In genomic region chr12:110424237-110424636, GRCh38 we compare ENCODE assay signal across 16 cellular contexts. TPM values are rescaled to one million over a fixed set of nuclear protein-coding genes. Genes with fewer than 3 reads are reported as not detected.
DNase-seq lines count a peak whose midpoint lies in the region; ATAC-seq, FAIRE-seq and TF ChIP-seq lines count a peak whose summit lies in the region.
"Had no signal": no experiment of that assay in that cellular context is flagged by ENCODE, and none has a peak within 500 bp of the region (broad histone marks: within the 10 kb centered on the region; RNA-seq: fewer than 3 reads in every experiment).

No MANE protein-coding gene starts in this region.

- H3K9ac ChIP-seq in mesendoderm (ENCODE audit: low read length), result no peak overlapping the region

- H3K27me3 ChIP-seq in mesendoderm (ENCODE audit: insufficient read depth, low read length, poor library complexity), result no peaks in the 10 kb centered on the region
- H3K27me3 ChIP-seq: BE2C had no signal

- H2BK120ac ChIP-seq in mesendoderm (ENCODE audit: low read depth, low read length), result no peak overlapping the region

- no peaks in the 10 kb centered on the region for H3K9me3 Mint-ChIP-seq in CD14-positive monocyte
- H3K9me3 Mint-ChIP-seq: CD8-positive, alpha-beta T cell had no signal

- TF ChIP-seq POLR2A in H54 (IDR thresholded peaks at IDR 0.05; ENCODE audit: low read depth, low read length) (no peak), GM18505 (IDR thresholded peaks at IDR 0.05; ENCODE audit: borderline replicate concordance, extremely low read depth, insufficient read depth, insufficient read length) (no peak)

- H3K79me1 ChIP-seq in mesendoderm (ENCODE audit: low read length), result no peaks in the 10 kb centered on the region

- intact Hi-C loops in CD14-positive monocyte (cut with micrococcal nuclease), result loop anchor here in 1 of 2 donors (10.0 kb wide), 1 partner anchor 319 kb away; no protein-coding TSS in a partner anchor

- no peak overlapping the region for H3K4me3 Mint-ChIP-seq in CD14-positive monocyte
- H3K4me3 Mint-ChIP-seq: CD8-positive, alpha-beta T cell had no signal

- H3K56ac ChIP-seq in mesendoderm (ENCODE audit: low read length), result no peak overlapping the region

- H3K27ac Mint-ChIP-seq in CD14-positive monocyte, result no peak overlapping the region
- H3K27ac Mint-ChIP-seq: CD8-positive, alpha-beta T cell had no signal

- H3K4me3 ChIP-seq in mesendoderm (ENCODE audit: low read length), result no peak overlapping the region

- DNase-seq in ACHN, result peak; percentile 21
- peak; percentile 12 for DNase-seq in H54 (ENCODE audit: insufficient read length, low spot score)
- DNase-seq in astrocyte of the hippocampus (ENCODE audit: low read depth, low spot score), result peak; percentile 33
- peak; percentile 73 for DNase-seq in mesendoderm
- no peak for DNase-seq in stimulated activated CD4-positive, alpha-beta T cell treated with anti-CD3 and anti-CD28 coated beads, Interleukin-2, amount 100 ng/mL, for 24 hours
- DNase-seq in GDM1 (lab: John Stamatoyannopoulos, UW), result no peak
- no peak for DNase-seq in CD14-positive monocyte (ENCODE audit: low spot score)
- DNase-seq: BE2C; CD8-positive, alpha-beta T cell; MV-4-11; NCI-H1417 treated with DMSO at 0.1 percent for 48 hours; NCI-H2029 treated with DMSO at 0.1 percent for 48 hours; NCI-H524; SIG-M5 had no signal

- H3K18ac ChIP-seq in mesendoderm (ENCODE audit: low read length), result no peak overlapping the region

- no peak overlapping the region for H4K8ac ChIP-seq in mesendoderm (ENCODE audit: low read depth, low read length)

- H3K79me2 ChIP-seq in mesendoderm (ENCODE audit: control insufficient read depth, insufficient read depth, low read length), result no peaks in the 10 kb centered on the region

- H4K5ac ChIP-seq in mesendoderm (ENCODE audit: low read length), result no peak overlapping the region

- peaks cover 2% of the 10 kb centered on the region for H3K4me1 Mint-ChIP-seq in CD14-positive monocyte

- H3K4ac ChIP-seq in mesendoderm (ENCODE audit: low read depth, low read length), result no peak overlapping the region

- no peak overlapping the region for H3K27ac ChIP-seq in mesendoderm (ENCODE audit: low read depth, low read length)

- no peak overlapping the region for H2BK5ac ChIP-seq in mesendoderm (ENCODE audit: low read length)

- in situ Hi-C loops in ACHN (cut with HindIII; ENCODE audit: low pct_ligation_motif_present, low pct_unique_long_range_greater_than_20kb, low sequenced_read_pairs), result no loop called here

- H3K4me1 ChIP-seq in mesendoderm (ENCODE audit: control insufficient read depth, low read depth, low read length), result no peaks in the 10 kb centered on the region
- H3K4me1 ChIP-seq: BE2C had no signal

- H3K27me3 Mint-ChIP-seq in CD14-positive monocyte (ENCODE audit: low read depth in 3 of 3), result peaks cover 0 to 3% (median 2%) of the 10 kb centered on the region in 3 donors

- no peak for FAIRE-seq in H54 (lab: Jason Lieb, UNC)
- FAIRE-seq: GM19239 had no signal

- H3K36me3 Mint-ChIP-seq in CD14-positive monocyte, result no peaks in the 10 kb centered on the region
- H3K36me3 Mint-ChIP-seq: CD8-positive, alpha-beta T cell had no signal

- H3K36me3 ChIP-seq in mesendoderm (ENCODE audit: control insufficient read depth, insufficient read depth, low read length), result no peaks in the 10 kb centered on the region
- H3K36me3 ChIP-seq: BE2C had no signal

- no peak overlapping the region for H3K4me2 ChIP-seq in mesendoderm (ENCODE audit: low read length)

- no peak overlapping the region for H2AK5ac ChIP-seq in mesendoderm (ENCODE audit: low read length)

- H2BK15ac ChIP-seq in mesendoderm (replicated peaks; ENCODE audit: low read depth), result no peak overlapping the region

- WGBS in mesendoderm (ENCODE audit: extremely low coverage, insufficient coverage, low lambda C conversion rate), result no CpG with 5 or more reads among the region's 3 CpGs

- no peak for ATAC-seq in GM18505 (IDR thresholded peaks at IDR 0.05; ENCODE audit: unreplicated experiment)
- ATAC-seq: CD8-positive, alpha-beta T cell had no signal

- no peak overlapping the region for H3K23ac ChIP-seq in mesendoderm (ENCODE audit: low read length)

- no peak for TF ChIP-seq CTCF in CD14-positive monocyte (IDR thresholded peaks at IDR 0.05)

RNA-seq across cellular contexts. Expression of gene ANAPC7, which starts 20.7 kb away (rescaled TPM):
- polyA plus RNA-seq in mesendoderm (2013, experiment 1 of 2), result 48.4 TPM
- polyA plus RNA-seq in mesendoderm (2013, experiment 2 of 2), result 46.4 TPM
- polyA plus RNA-seq in CD14-positive monocyte, result 10 to 100 TPM; 12.9 to 17.2 TPM

RNA-seq across cellular contexts. Expression of gene ARPC3, which starts 25.9 kb away (rescaled TPM):
- 247 TPM for polyA plus RNA-seq in mesendoderm (2013, experiment 1 of 2)
- 242 TPM for polyA plus RNA-seq in mesendoderm (2013, experiment 2 of 2)
- 1,000 to 10,000 TPM; 1,716 to 1,727 TPM for polyA plus RNA-seq in CD14-positive monocyte

RNA-seq across cellular contexts. Expression of gene GPN3, which starts 43.8 kb away (rescaled TPM):
- 49.6 TPM for polyA plus RNA-seq in mesendoderm (2013, experiment 1 of 2)
- 50.0 TPM for polyA plus RNA-seq in mesendoderm (2013, experiment 2 of 2)
- polyA plus RNA-seq in CD14-positive monocyte, result 10 to 100 TPM; 25.3 to 52.4 TPM

RNA-seq across cellular contexts. Expression of gene FAM216A, which starts 44.4 kb away (rescaled TPM):
- 22.5 TPM for polyA plus RNA-seq in mesendoderm (2013, experiment 1 of 2)
- 22.3 TPM for polyA plus RNA-seq in mesendoderm (2013, experiment 2 of 2)
- polyA plus RNA-seq in CD14-positive monocyte, result 1 to 10 TPM; 5.1 to 6.2 TPM

Comparison
In these comparisons a context has a peak if more than half of its experiments do, and no peak if none do; other contexts are left out.
1. DNase-seq: peak in ACHN (single experiment), H54 (single experiment), astrocyte of the hippocampus (single experiment) and mesendoderm (single experiment); none in stimulated activated CD4-positive, alpha-beta T cell treated with anti-CD3 and anti-CD28 coated beads, Interleukin-2, amount 100 ng/mL, for 24 hours (0 of 2), GDM1 (single experiment) and CD14-positive monocyte (single experiment).